ENCODE assay signal across 8 cellular contexts in the genomic region with DNA sequence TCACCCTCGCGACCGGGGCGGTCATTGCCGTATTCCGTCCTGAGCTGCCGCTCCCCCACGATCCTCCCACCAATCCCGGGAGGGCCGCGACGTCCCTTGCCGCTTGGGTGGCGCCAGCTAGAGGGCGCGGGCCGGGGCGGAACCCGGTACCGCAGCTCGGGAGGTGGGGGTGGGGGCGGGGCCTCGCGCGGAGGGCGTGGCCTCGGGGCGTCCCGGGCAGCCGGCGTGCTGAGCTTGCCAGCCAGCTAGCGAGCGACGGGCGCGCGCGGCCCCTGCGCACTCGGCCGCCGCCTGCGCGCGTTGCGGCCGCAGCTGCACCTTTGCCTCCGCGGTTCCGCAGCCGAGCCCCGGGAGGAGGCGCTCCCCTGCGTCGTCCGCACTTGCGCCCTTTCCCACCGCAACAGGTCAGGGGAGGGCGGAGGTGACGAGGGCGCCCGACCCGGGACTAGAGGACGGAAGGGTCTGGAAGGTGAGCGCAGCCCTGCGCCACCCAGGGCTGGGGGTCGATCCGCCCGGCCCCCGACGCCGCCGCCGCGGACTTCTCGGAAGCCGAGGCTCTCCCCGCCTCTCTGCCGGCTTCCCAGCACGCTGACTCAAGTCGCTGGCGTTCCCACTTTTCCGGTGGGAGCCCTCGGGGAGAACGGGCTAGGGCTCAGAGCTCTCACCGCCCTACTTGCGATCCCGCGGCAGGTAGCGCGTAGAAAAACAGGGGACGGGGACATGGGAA. TPM values are rescaled to one million over a fixed set of nuclear protein-coding genes. Genes with fewer than 3 reads are reported as not detected.
DNase-seq lines count a peak whose midpoint lies in the region; ATAC-seq and TF ChIP-seq lines count a peak whose summit lies in the region.

A gene with protein sequence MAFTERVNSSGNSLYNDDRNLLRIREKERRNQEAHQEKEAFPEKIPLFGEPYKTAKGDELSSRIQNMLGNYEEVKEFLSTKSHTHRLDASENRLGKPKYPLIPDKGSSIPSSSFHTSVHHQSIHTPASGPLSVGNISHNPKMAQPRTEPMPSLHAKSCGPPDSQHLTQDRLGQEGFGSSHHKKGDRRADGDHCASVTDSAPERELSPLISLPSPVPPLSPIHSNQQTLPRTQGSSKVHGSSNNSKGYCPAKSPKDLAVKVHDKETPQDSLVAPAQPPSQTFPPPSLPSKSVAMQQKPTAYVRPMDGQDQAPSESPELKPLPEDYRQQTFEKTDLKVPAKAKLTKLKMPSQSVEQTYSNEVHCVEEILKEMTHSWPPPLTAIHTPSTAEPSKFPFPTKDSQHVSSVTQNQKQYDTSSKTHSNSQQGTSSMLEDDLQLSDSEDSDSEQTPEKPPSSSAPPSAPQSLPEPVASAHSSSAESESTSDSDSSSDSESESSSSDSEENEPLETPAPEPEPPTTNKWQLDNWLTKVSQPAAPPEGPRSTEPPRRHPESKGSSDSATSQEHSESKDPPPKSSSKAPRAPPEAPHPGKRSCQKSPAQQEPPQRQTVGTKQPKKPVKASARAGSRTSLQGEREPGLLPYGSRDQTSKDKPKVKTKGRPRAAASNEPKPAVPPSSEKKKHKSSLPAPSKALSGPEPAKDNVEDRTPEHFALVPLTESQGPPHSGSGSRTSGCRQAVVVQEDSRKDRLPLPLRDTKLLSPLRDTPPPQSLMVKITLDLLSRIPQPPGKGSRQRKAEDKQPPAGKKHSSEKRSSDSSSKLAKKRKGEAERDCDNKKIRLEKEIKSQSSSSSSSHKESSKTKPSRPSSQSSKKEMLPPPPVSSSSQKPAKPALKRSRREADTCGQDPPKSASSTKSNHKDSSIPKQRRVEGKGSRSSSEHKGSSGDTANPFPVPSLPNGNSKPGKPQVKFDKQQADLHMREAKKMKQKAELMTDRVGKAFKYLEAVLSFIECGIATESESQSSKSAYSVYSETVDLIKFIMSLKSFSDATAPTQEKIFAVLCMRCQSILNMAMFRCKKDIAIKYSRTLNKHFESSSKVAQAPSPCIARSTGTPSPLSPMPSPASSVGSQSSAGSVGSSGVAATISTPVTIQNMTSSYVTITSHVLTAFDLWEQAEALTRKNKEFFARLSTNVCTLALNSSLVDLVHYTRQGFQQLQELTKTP (plus strand): TSS at position 240 of the 727 bp plus-strand sequence. CDS start 13,523 bp downstream, outside the sequence.

- H3K27me3 ChIP-seq in GM06990 (replicated peaks; ENCODE audit: control insufficient read depth, insufficient read depth, low read length) (no peaks in the 10 kb centered on the region), testis (no peaks in the 10 kb centered on the region)

- no peaks in the 10 kb centered on the region for H3K27me3 Mint-ChIP-seq in activated naive CD4-positive, alpha-beta T cell treated with anti-CD3 and anti-CD28 coated beads for 36 hours (ENCODE audit: low read depth)

- TF ChIP-seq CTCF in GM06990 (IDR thresholded peaks at IDR 0.05; ENCODE audit: insufficient read depth, low read length, poor library complexity, severe bottlenecking): peak; percentile 29
- peak; percentile 29 for TF ChIP-seq CTCF in HFF-Myc (IDR thresholded peaks at IDR 0.05; ENCODE audit: low read depth, low read length, missing control alignments)
- no peak for TF ChIP-seq CTCF in omental fat pad (IDR thresholded peaks at IDR 0.05)
- peak; percentile 38 to 41 (median 39) for TF ChIP-seq CTCF in testis (IDR thresholded peaks at IDR 0.05)

- peak within 1 kb of the TSS; percentile 98 for H3K4me3 ChIP-seq in GM06990 (replicated peaks; ENCODE audit: low read depth, low read length)
- H3K4me3 ChIP-seq in HFF-Myc (replicated peaks; ENCODE audit: low read depth, low read length): peak within 1 kb of the TSS; percentile 67
- H3K4me3 ChIP-seq in testis: peak within 1 kb of the TSS; percentile 87 to 96

- CTCF ChIA-PET in activated naive CD4-positive, alpha-beta T cell treated with anti-CD3 and anti-CD28 coated beads for 36 hours (lab: Charles Lee): interaction anchor here (0.8 to 3.0 kb wide), 16 partner anchors 10 to 285 kb away, joined by 3 to 24 read pairs (median 4); no protein-coding TSS in a partner anchor

- H3K9me3 ChIP-seq in testis: no peaks in the 10 kb centered on the region

- H3K36me3 Mint-ChIP-seq in activated naive CD4-positive, alpha-beta T cell treated with anti-CD3 and anti-CD28 coated beads for 36 hours (ENCODE audit: low read depth): peaks cover 2% of the 10 kb centered on the region

- peak within 1 kb of the TSS; percentile 92 for H3K27ac Mint-ChIP-seq in activated naive CD4-positive, alpha-beta T cell treated with anti-CD3 and anti-CD28 coated beads for 36 hours

- peaks cover 40% of the 10 kb centered on the region for H3K4me1 Mint-ChIP-seq in activated naive CD4-positive, alpha-beta T cell treated with anti-CD3 and anti-CD28 coated beads for 36 hours (ENCODE audit: low read depth)

- no peaks in the 10 kb centered on the region for H3K36me3 ChIP-seq in GM06990 (ENCODE audit: control insufficient read depth, insufficient read depth, low read length)
- H3K36me3 ChIP-seq in testis (ENCODE audit: low read depth, missing control alignments): no peaks in the 10 kb centered on the region

- peak; percentile 91 for ATAC-seq in omental fat pad (ENCODE audit: low FRiP score)

- no peaks in the 10 kb centered on the region for H3K9me3 Mint-ChIP-seq in activated naive CD4-positive, alpha-beta T cell treated with anti-CD3 and anti-CD28 coated beads for 36 hours

- intact Hi-C loops in activated naive CD4-positive, alpha-beta T cell treated with anti-CD3 and anti-CD28 coated beads for 36 hours (cut with micrococcal nuclease): loop anchor here (1.0 to 5.0 kb wide), 5 partner anchors 71 to 1447 kb away; a partner anchor contains a TSS
- intact Hi-C loops in testis (cut with DNase I; ENCODE audit: low total_unique reads): loop anchor here (10.0 kb wide), 1 partner anchor 70 kb away; no protein-coding TSS in a partner anchor

- 0 to 2% methylated on average over 13 to 60 of the region's 92 CpGs for WGBS in testis, 2 donors

- peak; percentile 2 for TF ChIP-seq POLR2A in testis (IDR thresholded peaks at IDR 0.05)

- DNase-seq in GM06990 (ENCODE audit: extremely low read depth, insufficient read length) (peak; percentile 98), HFF-Myc (ENCODE audit: extremely low read depth, low read depth) (peak; percentile 48), MV-4-11 (lab: John Stamatoyannopoulos, UW) (peak; percentile 86), SK-N-DZ (ENCODE audit: low spot score) (peak; percentile 86), germinal center (ENCODE audit: low spot score) (peak; percentile 89), omental fat pad (ENCODE audit: low spot score) (peak; percentile 70), testis (peak; percentile 90)
- DNase-seq in activated naive CD4-positive, alpha-beta T cell treated with anti-CD3 and anti-CD28 coated beads for 36 hours: peak; percentile 89

- H3K27ac ChIP-seq in testis: peak within 1 kb of the TSS; percentile 86 to 91

- peak within 1 kb of the TSS; percentile 87 for H3K4me3 Mint-ChIP-seq in activated naive CD4-positive, alpha-beta T cell treated with anti-CD3 and anti-CD28 coated beads for 36 hours

- peaks cover 8% of the 10 kb centered on the region for H3K4me1 ChIP-seq in testis

RNA-seq across cellular contexts. Expression of the gene that starts here (rescaled TPM):
- 4.8 and 5.3 TPM in 2 replicates for polyA plus RNA-seq in SK-N-DZ (2014; cell fraction: cytosol; rRNA removed)
- polyA plus RNA-seq in SK-N-DZ (2014; cell fraction: nucleus; rRNA removed): 6.0 and 7.0 TPM in 2 replicates
- 10 to 100 TPM; 46.6 to 50.6 TPM for total RNA-seq in activated naive CD4-positive, alpha-beta T cell treated with anti-CD3 and anti-CD28 coated beads for 36 hours
- total RNA-seq in omental fat pad (100 to 1,000 TPM in 2 of 4 donors, 10 to 100 TPM in 2; 89.4 to 138 (median 103) TPM), testis (10 to 100 TPM; 53.6 to 56.8 TPM)
- 15.8 TPM for polyA plus RNA-seq in testis (ENCODE audit: insufficient read depth, low read depth, low replicate concordance)

Comparison
In these comparisons a context has a peak if more than half of its experiments do, and no peak if none do; other contexts are left out.
1. Peak in every context shown above with its lines: DNase-seq, ATAC-seq, H3K4me3 ChIP-seq and H3K27ac ChIP-seq.
2. DNase-seq: peak in every context shown above with its lines; median percentile 98 in GM06990; 90 in testis; 89 in activated naive CD4-positive, alpha-beta T cell treated with anti-CD3 and anti-CD28 coated beads for 36 hours; 89 in germinal center; 86 in MV-4-11; 86 in SK-N-DZ; 70 in omental fat pad; 48 in HFF-Myc.
3. CTCF ChIP-seq: peak in GM06990 (single experiment), HFF-Myc (single experiment) and testis (3 of 3); none in omental fat pad (0 of 3).